1 cellular context compared by ENCODE assay signal in genomic region chr19:17235618-17236413, GRCh38.
TF ChIP-seq lines count a peak whose summit lies in the region.

No MANE protein-coding gene starts in this region.

TF ChIP-seq in A549, 52 proteins besides CTCF, POLR2A, EP300 and RAD21 (continued from another document):
- TF ChIP-seq CBX2 (IDR thresholded peaks at IDR 0.05; ENCODE audit: borderline replicate concordance, low read depth): no peak
- TF ChIP-seq MYC (IDR thresholded peaks at IDR 0.05; ENCODE audit: borderline replicate concordance, low read length): no peak
- TF ChIP-seq SMC3 (IDR thresholded peaks at IDR 0.05): peak; percentile 21; the same call in 1 of the 3 replicates
- TF ChIP-seq, protein P1, sequence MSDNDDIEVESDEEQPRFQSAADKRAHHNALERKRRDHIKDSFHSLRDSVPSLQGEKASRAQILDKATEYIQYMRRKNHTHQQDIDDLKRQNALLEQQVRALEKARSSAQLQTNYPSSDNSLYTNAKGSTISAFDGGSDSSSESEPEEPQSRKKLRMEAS (IDR thresholded peaks at IDR 0.05): peak; percentile 64; the same call in 1 of the 2 replicates
- TF ChIP-seq RARB (CRISPR knock-in tag; IDR thresholded peaks at IDR 0.05): no peak
- TF ChIP-seq RFX5 (IDR thresholded peaks at IDR 0.05): no peak
- TF ChIP-seq JUN (IDR thresholded peaks at IDR 0.05): peak in 1 of 2 experiments; percentile 61; a peak in 2 of 5 replicates
- TF ChIP-seq, protein P2, sequence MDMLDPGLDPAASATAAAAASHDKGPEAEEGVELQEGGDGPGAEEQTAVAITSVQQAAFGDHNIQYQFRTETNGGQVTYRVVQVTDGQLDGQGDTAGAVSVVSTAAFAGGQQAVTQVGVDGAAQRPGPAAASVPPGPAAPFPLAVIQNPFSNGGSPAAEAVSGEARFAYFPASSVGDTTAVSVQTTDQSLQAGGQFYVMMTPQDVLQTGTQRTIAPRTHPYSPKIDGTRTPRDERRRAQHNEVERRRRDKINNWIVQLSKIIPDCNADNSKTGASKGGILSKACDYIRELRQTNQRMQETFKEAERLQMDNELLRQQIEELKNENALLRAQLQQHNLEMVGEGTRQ (IDR thresholded peaks at IDR 0.05): no peak
- TF ChIP-seq PHF8 (IDR thresholded peaks at IDR 0.05; ENCODE audit: borderline replicate concordance, low read depth): 0 out of 2 replicates have a peak, but pooled peaks have one; percentile 12
- no peak for TF ChIP-seq CBX8 (IDR thresholded peaks at IDR 0.05)
- TF ChIP-seq FOSL2 (IDR thresholded peaks at IDR 0.05): no peak
- no peak for TF ChIP-seq FOSL2 (CRISPR knock-in tag; IDR thresholded peaks at IDR 0.05)
